Comparison of ENCODE assay signal across 8 cellular contexts in genomic region chr11:122655527-122656072, GRCh38. TPM values are rescaled to one million over a fixed set of nuclear protein-coding genes. Genes with fewer than 3 reads are reported as not detected.
DNase-seq lines count a peak whose midpoint lies in the region; ATAC-seq, FAIRE-seq and TF ChIP-seq lines count a peak whose summit lies in the region.

A gene with protein sequence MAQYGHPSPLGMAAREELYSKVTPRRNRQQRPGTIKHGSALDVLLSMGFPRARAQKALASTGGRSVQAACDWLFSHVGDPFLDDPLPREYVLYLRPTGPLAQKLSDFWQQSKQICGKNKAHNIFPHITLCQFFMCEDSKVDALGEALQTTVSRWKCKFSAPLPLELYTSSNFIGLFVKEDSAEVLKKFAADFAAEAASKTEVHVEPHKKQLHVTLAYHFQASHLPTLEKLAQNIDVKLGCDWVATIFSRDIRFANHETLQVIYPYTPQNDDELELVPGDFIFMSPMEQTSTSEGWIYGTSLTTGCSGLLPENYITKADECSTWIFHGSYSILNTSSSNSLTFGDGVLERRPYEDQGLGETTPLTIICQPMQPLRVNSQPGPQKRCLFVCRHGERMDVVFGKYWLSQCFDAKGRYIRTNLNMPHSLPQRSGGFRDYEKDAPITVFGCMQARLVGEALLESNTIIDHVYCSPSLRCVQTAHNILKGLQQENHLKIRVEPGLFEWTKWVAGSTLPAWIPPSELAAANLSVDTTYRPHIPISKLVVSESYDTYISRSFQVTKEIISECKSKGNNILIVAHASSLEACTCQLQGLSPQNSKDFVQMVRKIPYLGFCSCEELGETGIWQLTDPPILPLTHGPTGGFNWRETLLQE (plus strand): TSS chr11:122655722. CDS start chr11:122656050, 328 bp downstream.

- TF ChIP-seq POLR2A in HepG2 (IDR thresholded peaks at IDR 0.05; ENCODE audit: insufficient read depth in 1 of 2, low read depth in 2 of 2, low read length in 2 of 2): peak in 1 of 2 experiments; percentile 48; a peak in 1 of 4 replicates

- peaks cover 40% of the 10 kb centered on the region for H3K4me1 Mint-ChIP-seq in activated CD4-positive, alpha-beta memory T cell treated with anti-CD3 and anti-CD28 coated beads for 36 hours (ENCODE audit: low read depth)

- H3K27me3 Mint-ChIP-seq in activated CD4-positive, alpha-beta memory T cell treated with anti-CD3 and anti-CD28 coated beads for 36 hours: peaks cover 4% of the 10 kb centered on the region

- H3K79me2 ChIP-seq in HepG2 (ENCODE audit: insufficient read depth, low read length): peaks cover 6% of the 10 kb centered on the region

- TF ChIP-seq RAD21 in HepG2 (CRISPR knock-in tag; IDR thresholded peaks at IDR 0.05): no peak

- peak; percentile 77 for ATAC-seq in HG03039 (IDR thresholded peaks at IDR 0.05; ENCODE audit: unreplicated experiment)
- ATAC-seq in HepG2: peak; percentile 84

- peak within 1 kb of the TSS; percentile 63 to 87 (median 81) for H3K4me3 ChIP-seq in HepG2 (replicated peaks in 1 of 3; ENCODE audit: insufficient read depth in 1 of 3, low read depth in 2 of 3, low read length in 3 of 3)

- CTCF ChIA-PET in activated CD4-positive, alpha-beta memory T cell treated with anti-CD3 and anti-CD28 coated beads for 36 hours (lab: Charles Lee): interaction anchor here (0.5 to 8.7 kb wide), 30 partner anchors 12 to 382 kb away, joined by 3 to 136 read pairs (median 5); no protein-coding TSS in a partner anchor
- CTCF ChIA-PET in HepG2 (lab: Yijun Ruan, JAX; ENCODE audit: low intra/inter-chr PET ratio, low total read pairs): no interaction called here

- intact Hi-C loops in activated CD4-positive, alpha-beta memory T cell treated with anti-CD3 and anti-CD28 coated beads for 36 hours (cut with micrococcal nuclease): loop anchor here (1.0 to 10.0 kb wide), 7 partner anchors 20 to 799 kb away; no protein-coding TSS in a partner anchor
- intact Hi-C loops in HepG2 (cut with micrococcal nuclease; ENCODE audit: unreplicated experiment): no loop called here

- H3K27ac ChIP-seq in HepG2 (ENCODE audit: extremely low read length, insufficient read depth, low read length): no peak within 1 kb of the TSS

- H3K9me3 ChIP-seq in HepG2 (ENCODE audit: low read length): no peaks in the 10 kb centered on the region

- peak within 1 kb of the TSS; percentile 96 for H3K4me2 ChIP-seq in HepG2 (ENCODE audit: low read depth, low read length)

- TF ChIP-seq EP300 in HepG2 (IDR thresholded peaks at IDR 0.05; ENCODE audit: low read depth in 2 of 2, low read length in 2 of 2): no peak
- no peak for TF ChIP-seq EP300 in HepG2 (CRISPR knock-in tag; IDR thresholded peaks at IDR 0.05; ENCODE audit: borderline replicate concordance)

- no TSS peak for BruUV-seq in HepG2 (replicated peaks; lab: Mats Ljungman, UMichigan)

- DNase-seq in SIG-M5 treated with dmso at 0.1 percent for 504 hours (lab: John Stamatoyannopoulos, UW; ENCODE audit: unreplicated experiment) (peak; percentile 65), SIG-M5 (lab: John Stamatoyannopoulos, UW) (no peak), NCI-H446 treated with DMSO at 0.1 percent for 48 hours (lab: John Stamatoyannopoulos, UW) (peak; percentile 82), ecto neural progenitor cell (ENCODE audit: low spot score) (peak; percentile 90), HepG2 (ENCODE audit: low spot score) (peak; percentile 47)
- peak; percentile 76 for DNase-seq in activated CD4-positive, alpha-beta memory T cell treated with anti-CD3 and anti-CD28 coated beads for 36 hours
- peak; percentile 60 to 65 for DNase-seq in stimulated activated CD4-positive, alpha-beta T cell treated with anti-CD3 and anti-CD28 coated beads, Interleukin-2, amount 100 ng/mL, for 48 hours

- peak within 1 kb of the TSS; percentile 85 for H3K27ac Mint-ChIP-seq in activated CD4-positive, alpha-beta memory T cell treated with anti-CD3 and anti-CD28 coated beads for 36 hours

- H3K9ac ChIP-seq in HepG2 (ENCODE audit: insufficient read depth, low read depth, low read length): peak within 1 kb of the TSS; percentile 61

- no peaks in the 10 kb centered on the region for H3K36me3 Mint-ChIP-seq in activated CD4-positive, alpha-beta memory T cell treated with anti-CD3 and anti-CD28 coated beads for 36 hours

- FAIRE-seq in HepG2 (lab: Jason Lieb, UNC): no peak

- in situ Hi-C loops in HepG2 (cut with HindIII; ENCODE audit: extremely low pct_ligation_motif_present, low pct_unique_long_range_greater_than_20kb): no loop called here

- H2AFZ ChIP-seq in HepG2 (ENCODE audit: low read length): no peak within 1 kb of the TSS

- no peaks in the 10 kb centered on the region for H3K36me3 ChIP-seq in HepG2 (replicated peaks in 1 of 2; ENCODE audit: control insufficient read depth in 1 of 2, insufficient read depth in 2 of 2, low read length in 2 of 2)

- TF ChIP-seq CTCF in HepG2 (CRISPR knock-in tag; IDR thresholded peaks at IDR 0.05): peak; percentile 27; the same call in 1 of the 2 replicates

- WGBS in HepG2 (ENCODE audit: low lambda C conversion rate): 1% methylated on average over 13 of the region's 39 CpGs

- POLR2A ChIA-PET in activated CD4-positive, alpha-beta memory T cell treated with anti-CD3 and anti-CD28 coated beads for 36 hours (lab: Charles Lee): interaction anchor here (0.6 to 3.6 kb wide), 15 partner anchors 12 to 201 kb away, joined by 3 to 14 read pairs (median 4); no protein-coding TSS in a partner anchor
- POLR2A ChIA-PET in HepG2 (lab: Yijun Ruan, JAX): interaction anchor here (0.6 to 2.3 kb wide), 10 partner anchors 8 to 97 kb away, joined by 3 to 18 read pairs (median 4); no protein-coding TSS in a partner anchor

- H3K27me3 ChIP-seq in HepG2 (ENCODE audit: control insufficient read depth in 1 of 2, insufficient read depth in 2 of 2, low read length in 2 of 2): peaks cover 0 to 19% of the 10 kb centered on the region in 2 experiments; a peak in 4 of 5 replicates

- no peaks in the 10 kb centered on the region for H3K9me3 Mint-ChIP-seq in activated CD4-positive, alpha-beta memory T cell treated with anti-CD3 and anti-CD28 coated beads for 36 hours

- H3K4me1 ChIP-seq in HepG2 (ENCODE audit: insufficient read depth, low read length): peaks cover 48% of the 10 kb centered on the region

- H4K20me1 ChIP-seq in HepG2 (ENCODE audit: insufficient read depth, low read length): no peaks in the 10 kb centered on the region

- peak within 1 kb of the TSS; percentile 81 for H3K4me3 Mint-ChIP-seq in activated CD4-positive, alpha-beta memory T cell treated with anti-CD3 and anti-CD28 coated beads for 36 hours

TF ChIP-seq in HepG2, 621 proteins besides CTCF, POLR2A, EP300 and RAD21 (continues in another document):
- TF ChIP-seq POGZ (CRISPR knock-in tag; IDR thresholded peaks at IDR 0.05): no peak
- peak; percentile 23; the same call in 1 of the 2 replicates for TF ChIP-seq ATF7-NPFF (CRISPR knock-in tag; IDR thresholded peaks at IDR 0.05; ENCODE audit: low read depth)
- peak; percentile 50 for TF ChIP-seq ZNF430 (CRISPR knock-in tag; IDR thresholded peaks at IDR 0.05)
- TF ChIP-seq MAZ (IDR thresholded peaks at IDR 0.05; ENCODE audit: borderline replicate concordance, low read depth, low read length): no peak
- peak; percentile 24; the same call in 1 of the 2 replicates for TF ChIP-seq MAZ (CRISPR knock-in tag; IDR thresholded peaks at IDR 0.05; ENCODE audit: low read depth)
- no peak for TF ChIP-seq SIX4 (CRISPR knock-in tag; IDR thresholded peaks at IDR 0.05)
- TF ChIP-seq, protein P1, sequence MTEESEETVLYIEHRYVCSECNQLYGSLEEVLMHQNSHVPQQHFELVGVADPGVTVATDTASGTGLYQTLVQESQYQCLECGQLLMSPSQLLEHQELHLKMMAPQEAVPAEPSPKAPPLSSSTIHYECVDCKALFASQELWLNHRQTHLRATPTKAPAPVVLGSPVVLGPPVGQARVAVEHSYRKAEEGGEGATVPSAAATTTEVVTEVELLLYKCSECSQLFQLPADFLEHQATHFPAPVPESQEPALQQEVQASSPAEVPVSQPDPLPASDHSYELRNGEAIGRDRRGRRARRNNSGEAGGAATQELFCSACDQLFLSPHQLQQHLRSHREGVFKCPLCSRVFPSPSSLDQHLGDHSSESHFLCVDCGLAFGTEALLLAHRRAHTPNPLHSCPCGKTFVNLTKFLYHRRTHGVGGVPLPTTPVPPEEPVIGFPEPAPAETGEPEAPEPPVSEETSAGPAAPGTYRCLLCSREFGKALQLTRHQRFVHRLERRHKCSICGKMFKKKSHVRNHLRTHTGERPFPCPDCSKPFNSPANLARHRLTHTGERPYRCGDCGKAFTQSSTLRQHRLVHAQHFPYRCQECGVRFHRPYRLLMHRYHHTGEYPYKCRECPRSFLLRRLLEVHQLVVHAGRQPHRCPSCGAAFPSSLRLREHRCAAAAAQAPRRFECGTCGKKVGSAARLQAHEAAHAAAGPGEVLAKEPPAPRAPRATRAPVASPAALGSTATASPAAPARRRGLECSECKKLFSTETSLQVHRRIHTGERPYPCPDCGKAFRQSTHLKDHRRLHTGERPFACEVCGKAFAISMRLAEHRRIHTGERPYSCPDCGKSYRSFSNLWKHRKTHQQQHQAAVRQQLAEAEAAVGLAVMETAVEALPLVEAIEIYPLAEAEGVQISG (CRISPR knock-in tag; IDR thresholded peaks at IDR 0.05): peak; percentile 13; the same call in 1 of the 2 replicates

RNA-seq across cellular contexts. Expression of the gene that starts here (rescaled TPM):
- 10 to 100 TPM; 18.8 to 20.8 TPM for total RNA-seq in activated CD4-positive, alpha-beta memory T cell treated with anti-CD3 and anti-CD28 coated beads for 36 hours
- 4.4 and 5.1 TPM in 2 replicates for total RNA-seq in HepG2 (2016; rRNA removed; fragmentation: Illumina TruSeq; extraction: Trizol)
- 2.4 and 3.2 TPM in 2 replicates for total RNA-seq in HepG2 (2016; cell fraction: cytosol; rRNA removed; fragmentation: Illumina TruSeq; extraction: Trizol; ENCODE audit: low read depth)
- total RNA-seq in HepG2 (2016; cell fraction: insoluble cytoplasmic fraction; rRNA removed; fragmentation: Illumina TruSeq; extraction: Trizol): 4.3 and 4.5 TPM in 2 replicates
- total RNA-seq in HepG2 (2016; cell fraction: membrane; rRNA removed; fragmentation: Illumina TruSeq; extraction: Trizol): 6.0 and 6.1 TPM in 2 replicates
- 1.9 and 4.4 TPM in 2 replicates for total RNA-seq in HepG2 (2016; cell fraction: nucleus; rRNA removed; fragmentation: Illumina TruSeq; extraction: Trizol)
- polyA plus RNA-seq in HepG2 (2011; rRNA removed): 4.8 and 7.6 TPM in 2 replicates
- 5.8 and 6.4 TPM in 2 replicates for polyA plus RNA-seq in HepG2 (2011; cell fraction: cytosol; rRNA removed)
- polyA plus RNA-seq in HepG2 (2011; cell fraction: nucleus; rRNA removed): 2.6 and 3.2 TPM in 2 replicates
- polyA plus RNA-seq in HepG2 (2012): 1.4 and 1.8 TPM in 2 replicates
- polyA plus RNA-seq in HepG2 (2016; cell fraction: cytosol; fragmentation: Illumina TruSeq; extraction: Trizol; ENCODE audit: low read depth): 2.6 and 4.2 TPM in 2 replicates
- 4.2 and 4.5 TPM in 2 replicates for polyA plus RNA-seq in HepG2 (2016; cell fraction: insoluble cytoplasmic fraction; fragmentation: Illumina TruSeq; extraction: Trizol; ENCODE audit: low read depth)
- 3.5 and 4.9 TPM in 2 replicates for polyA plus RNA-seq in HepG2 (2016; cell fraction: membrane; fragmentation: Illumina TruSeq; extraction: Trizol; ENCODE audit: low read depth)
- 1.9 and 4.2 TPM in 2 replicates for polyA plus RNA-seq in HepG2 (2016; cell fraction: nucleus; fragmentation: Illumina TruSeq; extraction: Trizol; ENCODE audit: insufficient read depth, low read depth)
- polyA minus RNA-seq in HepG2 (2011; rRNA and poly(A)+ RNA removed; ENCODE audit: low replicate concordance): 3.7 and 44.0 TPM in 2 replicates
- polyA minus RNA-seq in HepG2 (2011; cell fraction: cytosol; rRNA and poly(A)+ RNA removed): 8.9 and 11.7 TPM in 2 replicates
- 5.2 and 7.9 TPM in 2 replicates for polyA minus RNA-seq in HepG2 (2011; cell fraction: nucleus; rRNA and poly(A)+ RNA removed)
